ENCODE assay signal across 24 cellular contexts in genomic region chr3:28018925-28019718, GRCh38.
A peak's percentile ranks its signal among the peaks of the same experiment; 100 is the strongest.
DNase-seq lines count a peak whose midpoint lies in the region; ATAC-seq and TF ChIP-seq lines count a peak whose summit lies in the region.
"Had no signal": no experiment of that assay in that cellular context is flagged by ENCODE, and none has a peak within 500 bp of the region (broad histone marks: within the 10 kb centered on the region; RNA-seq: fewer than 3 reads in every experiment).

No MANE protein-coding gene starts in this region.

- no peak overlapping the region for H2BK20ac ChIP-seq in H9 (ENCODE audit: low read depth, low read length, poor library complexity, severe bottlenecking)

- H3K27me3 ChIP-seq in H9 (ENCODE audit: insufficient read depth, low read length): no peaks in the 10 kb centered on the region
- H3K27me3 ChIP-seq in Peyer's patch: no peaks in the 10 kb centered on the region
- H3K27me3 ChIP-seq: BLaER1 had no signal

- CTCF ChIA-PET in activated CD4-positive, alpha-beta T cell treated with anti-CD3 and anti-CD28 coated beads for 36 hours (lab: Charles Lee): interaction anchor here (0.5 kb wide), 1 partner anchor 287 kb away, joined by 3 read pairs; no protein-coding TSS in a partner anchor

- no peaks in the 10 kb centered on the region for H3K27me3 Mint-ChIP-seq in activated CD4-positive, alpha-beta T cell treated with anti-CD3 and anti-CD28 coated beads for 36 hours
- no peaks in the 10 kb centered on the region for H3K27me3 Mint-ChIP-seq in H9 (ENCODE audit: low read depth)
- H3K27me3 Mint-ChIP-seq: CD4-positive, alpha-beta memory T cell had no signal

- no peak overlapping the region for H4K8ac ChIP-seq in H9 (replicated peaks; ENCODE audit: insufficient read length, low read depth, low read length)

- peaks cover 12% of the 10 kb centered on the region for H3K4me1 Mint-ChIP-seq in activated CD4-positive, alpha-beta T cell treated with anti-CD3 and anti-CD28 coated beads for 36 hours
- H3K4me1 Mint-ChIP-seq in H9: peaks cover 6% of the 10 kb centered on the region in 2 experiments; a peak in 3 of 4 replicates
- H3K4me1 Mint-ChIP-seq in stimulated activated effector memory CD8-positive, alpha-beta T cell treated with anti-CD3 and anti-CD28 coated beads, Interleukin-12 subunit alpha, Interleukin-12 subunit beta, amount 100 ng/mL, for 72 hours: peaks cover 19% of the 10 kb centered on the region
- H3K4me1 Mint-ChIP-seq: CD4-positive, alpha-beta memory T cell had no signal

- no peaks in the 10 kb centered on the region for H3K36me3 Mint-ChIP-seq in activated CD4-positive, alpha-beta T cell treated with anti-CD3 and anti-CD28 coated beads for 36 hours (ENCODE audit: low read depth)
- H3K36me3 Mint-ChIP-seq in H9 (ENCODE audit: insufficient read depth in 1 of 3, low read depth in 3 of 3): peaks cover 5 to 9% (median 6%) of the 10 kb centered on the region in 3 experiments
- no peaks in the 10 kb centered on the region for H3K36me3 Mint-ChIP-seq in stimulated activated effector memory CD8-positive, alpha-beta T cell treated with anti-CD3 and anti-CD28 coated beads, Interleukin-12 subunit alpha, Interleukin-12 subunit beta, amount 100 ng/mL, for 72 hours

- intact Hi-C loops in activated CD4-positive, alpha-beta T cell treated with anti-CD3 and anti-CD28 coated beads for 36 hours (cut with DNase I, micrococcal nuclease): loop anchor here in 1 of 2 experiments (2.0 kb wide), 1 partner anchor 32 kb away; no protein-coding TSS in a partner anchor

- H3K14ac ChIP-seq in H9 (ENCODE audit: insufficient read depth, low read length): no peak overlapping the region

- no peak overlapping the region for H2AFZ ChIP-seq in H9 (ENCODE audit: low read length)

- no peak overlapping the region for H4K91ac ChIP-seq in H9 (ENCODE audit: insufficient read length, low read depth, low read length)

- no peak overlapping the region for H3K9ac ChIP-seq in H9 (ENCODE audit: extremely low read depth, insufficient read length, low read length)
- H3K9ac ChIP-seq: BLaER1 had no signal

- no peaks in the 10 kb centered on the region for H3K9me3 ChIP-seq in H9 (ENCODE audit: control insufficient read depth, low read depth, low read length)
- H3K9me3 ChIP-seq in Peyer's patch: no peaks in the 10 kb centered on the region
- H3K9me3 ChIP-seq: Caco-2 had no signal

- no peak overlapping the region for H2BK12ac ChIP-seq in H9 (ENCODE audit: insufficient read length, low read depth, low read length)

- DNase-seq in activated CD4-positive, alpha-beta T cell treated with anti-CD3 and anti-CD28 coated beads for 36 hours: no peak
- DNase-seq in activated CD4-positive, alpha-beta T cell treated with anti-CD3 and anti-CD28 coated beads for 48 hours: no peak
- DNase-seq in H9 (no peak), cerebellar cortex (ENCODE audit: low spot score) (peak; percentile 85), Peyer's patch (no peak)
- no peak for DNase-seq in stimulated activated effector memory CD8-positive, alpha-beta T cell treated with anti-CD3 and anti-CD28 coated beads, Interleukin-12 subunit alpha, Interleukin-12 subunit beta, amount 100 ng/mL, for 72 hours (ENCODE audit: low spot score in 2 of 2)
- DNase-seq: Caco-2; CD4-positive, alpha-beta memory T cell; GDM1; H7; NCI-H1092; NCI-H1436; NCI-H2029; NCI-H2227 treated with DMSO at 0.1 percent for 48 hours; NCI-H524 treated with DMSO at 0.1 percent for 48 hours; NCI-H82; OCI-M1; Right ventricle myocardium superior had no signal

- no peak overlapping the region for H3K23ac ChIP-seq in H9 (ENCODE audit: insufficient read length, low read depth, low read length)

- H3K23me2 ChIP-seq in H9 (ENCODE audit: insufficient read length, low read depth, low read length, poor library complexity, severe bottlenecking): no peaks in the 10 kb centered on the region

- H2BK5ac ChIP-seq in H9 (ENCODE audit: insufficient read length, low read length): no peak overlapping the region

- no CpG with 5 or more reads among the region's 11 CpGs for WGBS in H9 (ENCODE audit: extremely low coverage, insufficient read length, low lambda C conversion rate)

- no peak overlapping the region for H3K4me2 ChIP-seq in H9 (ENCODE audit: insufficient read depth, insufficient read length, low read length)
- H3K4me2 ChIP-seq: BLaER1 had no signal

- H2BK120ac ChIP-seq in H9 (ENCODE audit: low read depth, low read length, poor library complexity, severe bottlenecking): no peak overlapping the region

- H3K27ac Mint-ChIP-seq in activated CD4-positive, alpha-beta T cell treated with anti-CD3 and anti-CD28 coated beads for 36 hours: no peak overlapping the region
- H3K27ac Mint-ChIP-seq in H9: peak overlapping the region in 2 of 3 experiments; percentile 21 to 22; a peak in 2 of 7 replicates
- no peak overlapping the region for H3K27ac Mint-ChIP-seq in stimulated activated effector memory CD8-positive, alpha-beta T cell treated with anti-CD3 and anti-CD28 coated beads, Interleukin-12 subunit alpha, Interleukin-12 subunit beta, amount 100 ng/mL, for 72 hours
- H3K27ac Mint-ChIP-seq: CD4-positive, alpha-beta memory T cell had no signal

- no peak overlapping the region for H3K4ac ChIP-seq in H9 (ENCODE audit: low read depth, low read length)

- H2BK15ac ChIP-seq in H9 (ENCODE audit: low read depth, low read length): no peak overlapping the region

- no peaks in the 10 kb centered on the region for H3K36me3 ChIP-seq in Peyer's patch
- H3K36me3 ChIP-seq: BLaER1 had no signal

- H3K27ac ChIP-seq in H9 (ENCODE audit: insufficient read length, low read depth, low read length) (no peak overlapping the region), Peyer's patch (no peak overlapping the region)
- H3K27ac ChIP-seq: BLaER1, HL-60 had no signal

- TF ChIP-seq CTCF in H9 (conservative IDR thresholded peaks at IDR 0.05) (no peak), Peyer's patch (IDR thresholded peaks at IDR 0.05) (no peak)

- H3K79me1 ChIP-seq in H9 (ENCODE audit: insufficient read depth, low read depth, low read length, poor library complexity, severe bottlenecking): no peaks in the 10 kb centered on the region

- no peaks in the 10 kb centered on the region for H4K20me1 ChIP-seq in H9 (ENCODE audit: control insufficient read depth, insufficient read depth, insufficient read length)
- H4K20me1 ChIP-seq: BLaER1 had no signal

- ATAC-seq in activated CD4-positive, alpha-beta T cell treated with anti-CD3 and anti-CD28 coated beads for 36 hours: peak; percentile 36
- ATAC-seq in stimulated activated effector memory CD8-positive, alpha-beta T cell treated with anti-CD3 and anti-CD28 coated beads, Interleukin-12 subunit alpha, Interleukin-12 subunit beta, amount 100 ng/mL, for 72 hours: peak; percentile 48
- ATAC-seq in GM19463 (IDR thresholded peaks at IDR 0.05; ENCODE audit: unreplicated experiment) (no peak), HG02973 (IDR thresholded peaks at IDR 0.05; ENCODE audit: unreplicated experiment) (no peak)
- ATAC-seq: HepG2, K562 had no signal

- H3K9me3 Mint-ChIP-seq in activated CD4-positive, alpha-beta T cell treated with anti-CD3 and anti-CD28 coated beads for 36 hours (ENCODE audit: low read depth): peaks cover 8% of the 10 kb centered on the region
- peaks cover 4 to 6% of the 10 kb centered on the region in 2 experiments for H3K9me3 Mint-ChIP-seq in H9
- H3K9me3 Mint-ChIP-seq in stimulated activated effector memory CD8-positive, alpha-beta T cell treated with anti-CD3 and anti-CD28 coated beads, Interleukin-12 subunit alpha, Interleukin-12 subunit beta, amount 100 ng/mL, for 72 hours: peaks cover 10% of the 10 kb centered on the region

- POLR2A ChIA-PET in activated CD4-positive, alpha-beta T cell treated with anti-CD3 and anti-CD28 coated beads for 36 hours (lab: Charles Lee): no interaction called here

- TF ChIP-seq POLR2A in Peyer's patch (IDR thresholded peaks at IDR 0.05): no peak

- H3K18ac ChIP-seq in H9 (ENCODE audit: insufficient read length, low read depth, low read length): no peak overlapping the region

- H3K4me3 Mint-ChIP-seq in activated CD4-positive, alpha-beta T cell treated with anti-CD3 and anti-CD28 coated beads for 36 hours: no peak overlapping the region
- H3K4me3 Mint-ChIP-seq in H9: no peak overlapping the region; a peak in 1 of 5 replicates
- no peak overlapping the region for H3K4me3 Mint-ChIP-seq in stimulated activated effector memory CD8-positive, alpha-beta T cell treated with anti-CD3 and anti-CD28 coated beads, Interleukin-12 subunit alpha, Interleukin-12 subunit beta, amount 100 ng/mL, for 72 hours
- H3K4me3 Mint-ChIP-seq: CD4-positive, alpha-beta memory T cell had no signal

- no peak overlapping the region for H4K5ac ChIP-seq in H9 (ENCODE audit: insufficient read length, low read depth, low read length)

- H3K4me3 ChIP-seq in Peyer's patch: no peak overlapping the region
- H3K4me3 ChIP-seq: BLaER1, K562 had no signal

- no peak overlapping the region for H2AK5ac ChIP-seq in H9 (ENCODE audit: insufficient read length, low read length)

- H3K56ac ChIP-seq in H9 (ENCODE audit: insufficient read length, low read depth, low read length): no peak overlapping the region

- no peaks in the 10 kb centered on the region for H3K79me2 ChIP-seq in H9 (ENCODE audit: insufficient read depth, low read length)

- H3T11ph ChIP-seq in H9 (ENCODE audit: low read length): no peak overlapping the region

- H3K4me1 ChIP-seq in H9 (ENCODE audit: insufficient read depth, low read length) (no peaks in the 10 kb centered on the region), Peyer's patch (no peaks in the 10 kb centered on the region)
- H3K4me1 ChIP-seq: Caco-2 had no signal

Comparison
In these comparisons a context has a peak if more than half of its experiments do, and no peak if none do; other contexts are left out.
1. ATAC-seq: peak in activated CD4-positive, alpha-beta T cell treated with anti-CD3 and anti-CD28 coated beads for 36 hours (single experiment) and stimulated activated effector memory CD8-positive, alpha-beta T cell treated with anti-CD3 and anti-CD28 coated beads, Interleukin-12 subunit alpha, Interleukin-12 subunit beta, amount 100 ng/mL, for 72 hours (single experiment); none in GM19463 (single experiment) and HG02973 (single experiment).
2. H3K27ac Mint-ChIP-seq: peak in H9 (2 of 3); none in activated CD4-positive, alpha-beta T cell treated with anti-CD3 and anti-CD28 coated beads for 36 hours (single experiment) and stimulated activated effector memory CD8-positive, alpha-beta T cell treated with anti-CD3 and anti-CD28 coated beads, Interleukin-12 subunit alpha, Interleukin-12 subunit beta, amount 100 ng/mL, for 72 hours (single experiment).